Comparison of ENCODE assay signal across 24 cellular contexts in the genomic region with DNA sequence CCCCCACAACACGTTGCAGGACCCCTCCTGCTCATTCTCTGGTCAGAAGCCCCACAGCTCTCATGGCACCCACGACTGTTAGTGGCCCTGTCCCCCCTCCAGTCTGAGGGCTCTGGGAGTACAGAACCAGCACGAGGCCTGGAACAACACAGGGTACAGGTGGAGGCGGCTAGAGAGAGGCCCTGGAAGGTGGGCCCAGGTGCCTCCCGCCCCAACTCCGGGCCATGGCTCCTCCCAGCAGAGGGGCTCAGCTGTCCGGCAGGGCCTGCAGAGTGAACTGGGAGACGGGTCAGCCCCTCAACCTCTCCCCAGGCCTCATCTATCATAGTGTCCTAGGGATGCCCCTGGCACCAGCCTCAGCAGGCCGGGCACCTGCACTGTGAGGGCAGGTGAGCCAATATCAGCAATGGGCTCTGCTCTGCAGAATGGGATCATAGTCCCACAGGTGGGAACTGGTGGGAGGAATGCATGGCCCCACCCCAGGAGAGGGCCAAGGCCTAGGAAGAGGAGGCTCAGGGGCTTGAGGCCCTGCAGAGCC. TPM values are rescaled to one million over a fixed set of nuclear protein-coding genes. Genes with fewer than 3 reads are reported as not detected.
DNase-seq lines count a peak whose midpoint lies in the region; ATAC-seq and TF ChIP-seq lines count a peak whose summit lies in the region.
"Had no signal": no experiment of that assay in that cellular context is flagged by ENCODE, and none has a peak within 500 bp of the region (broad histone marks: within the 10 kb centered on the region; RNA-seq: fewer than 3 reads in every experiment).

No MANE protein-coding gene starts in this region.

- no peaks in the 10 kb centered on the region for H3K27me3 Mint-ChIP-seq in endodermal cell (ENCODE audit: insufficient read depth)
- H3K27me3 Mint-ChIP-seq: activated naive CD8-positive, alpha-beta T cell treated with anti-CD3 and anti-CD28 coated beads, Interleukin-2, amount 50 U/mL, for 24 hours had no signal

- DNase-seq in activated effector memory CD4-positive, alpha-beta T cell treated with anti-CD3 and anti-CD28 coated beads, Interleukin-2, amount 50 U/mL, for 16 hours = peak; percentile 52
- no peak for DNase-seq in activated effector memory CD4-positive, alpha-beta T cell treated with Interleukin-2 at 50 U/mL for 16 hours
- DNase-seq in GM03348 (ENCODE audit: low spot score) (peak; percentile 1), endodermal cell (peak; percentile 26), sigmoid colon (peak; percentile 58), NCI-H2029 (lab: John Stamatoyannopoulos, UW) (no peak), NCI-H69 (lab: John Stamatoyannopoulos, UW) (no peak)
- DNase-seq: activated naive CD8-positive, alpha-beta T cell treated with anti-CD3 and anti-CD28 coated beads, Interleukin-2, amount 50 U/mL, for 24 hours; effector CD4-positive, alpha-beta T cell; foreskin keratinocyte; hypothalamus; mammary epithelial cell; NCI-H1436 treated with DMSO at 0.1 percent for 48 hours; NCI-H524 had no signal

- no peak for ATAC-seq in HG03175 (IDR thresholded peaks at IDR 0.05; ENCODE audit: unreplicated experiment)
- ATAC-seq: activated naive CD8-positive, alpha-beta T cell treated with anti-CD3 and anti-CD28 coated beads, Interleukin-2, amount 50 U/mL, for 24 hours; foreskin keratinocyte; K562 had no signal

- WGBS in endodermal cell (ENCODE audit: insufficient coverage in 1 of 2, insufficient read length in 1 of 2), 2 experiments = 86 to 100% methylated on average over 2 to 9 of the region's 9 CpGs
- 87% methylated on average over 9 of the region's 9 CpGs for WGBS in sigmoid colon, 2 donors

- intact Hi-C loops in sigmoid colon (cut with DNase I) = no loop called here

- no peak for TF ChIP-seq EP300 in sigmoid colon (IDR thresholded peaks at IDR 0.05)

- H3K36me3 Mint-ChIP-seq in endodermal cell (ENCODE audit: low read depth) = no peaks in the 10 kb centered on the region

- H3K9ac ChIP-seq in endodermal cell (ENCODE audit: extremely low read depth, low read length, poor library complexity, severe bottlenecking) = no peak overlapping the region
- H3K9ac ChIP-seq: BLaER1 treated with 17β-estradiol and CSF1 and Interleukin-3, amounts not matched to agents 10 nM and 100 nM had no signal

- TF ChIP-seq POLR2A in sigmoid colon (IDR thresholded peaks at IDR 0.05) = no peak

- no peaks in the 10 kb centered on the region for H3K27me3 ChIP-seq in endodermal cell (ENCODE audit: control insufficient read depth, insufficient read depth, low read length, poor library complexity, severe bottlenecking)
- no peaks in the 10 kb centered on the region for H3K27me3 ChIP-seq in sigmoid colon
- H3K27me3 ChIP-seq: BLaER1 treated with 17β-estradiol and CSF1 and Interleukin-3, amounts not matched to agents 10 nM and 100 nM; foreskin keratinocyte; neutrophil had no signal

- no peak overlapping the region for H3K27ac Mint-ChIP-seq in endodermal cell
- H3K27ac Mint-ChIP-seq: activated naive CD8-positive, alpha-beta T cell treated with anti-CD3 and anti-CD28 coated beads, Interleukin-2, amount 50 U/mL, for 24 hours; activated T-helper 1 cell treated with anti-CD3 and anti-CD28 coated beads, Interleukin-12 subunit alpha, Interleukin-12 subunit beta, Interleukin-2, Interleukin-4 antibody, amounts not matched to agents 30 ng/mL and 10 ng/mL and 1 ng/mL, durations not matched to agents 14 hours and 24 hours and 36 hours had no signal

- H3K36me3 ChIP-seq in endodermal cell (ENCODE audit: control insufficient read depth, insufficient read depth, low read length) (no peaks in the 10 kb centered on the region), sigmoid colon (no peaks in the 10 kb centered on the region)
- H3K36me3 ChIP-seq: BLaER1 treated with 17β-estradiol and CSF1 and Interleukin-3, amounts not matched to agents 10 nM and 100 nM; neutrophil had no signal

- H3K9me3 Mint-ChIP-seq in endodermal cell = peaks cover 19% of the 10 kb centered on the region

- TF ChIP-seq CTCF in endodermal cell (conservative IDR thresholded peaks at IDR 0.05) = no peak
- TF ChIP-seq CTCF in sigmoid colon (IDR thresholded peaks at IDR 0.05) = no peak

- no peak overlapping the region for H3K27ac ChIP-seq in endodermal cell (ENCODE audit: low read depth, low read length)
- no peak overlapping the region for H3K27ac ChIP-seq in sigmoid colon
- H3K27ac ChIP-seq: BLaER1 treated with 17β-estradiol and CSF1 and Interleukin-3, amounts not matched to agents 10 nM and 100 nM; foreskin keratinocyte; neutrophil; VCaP had no signal

- H3K4me1 ChIP-seq in endodermal cell (ENCODE audit: control insufficient read depth, insufficient read depth, low read length) (no peaks in the 10 kb centered on the region), sigmoid colon (no peaks in the 10 kb centered on the region)
- H3K4me1 ChIP-seq: BLaER1 treated with 17β-estradiol and CSF1 and Interleukin-3, amounts not matched to agents 10 nM and 100 nM; foreskin keratinocyte had no signal

- peaks cover 12% of the 10 kb centered on the region for H3K9me3 ChIP-seq in endodermal cell (ENCODE audit: control insufficient read depth, low read length)
- peaks cover 0 to 15% (median 0%) of the 10 kb centered on the region in 4 donors for H3K9me3 ChIP-seq in sigmoid colon
- H3K9me3 ChIP-seq: neutrophil had no signal

- H3K4me1 Mint-ChIP-seq in endodermal cell = no peaks in the 10 kb centered on the region

- H3K4me3 ChIP-seq in endodermal cell (ENCODE audit: low read length) (no peak overlapping the region), sigmoid colon (no peak overlapping the region)
- H3K4me3 ChIP-seq: BLaER1 treated with 17β-estradiol and CSF1 and Interleukin-3, amounts not matched to agents 10 nM and 100 nM; K562 had no signal

- no peak overlapping the region for H3K4me3 Mint-ChIP-seq in endodermal cell
- H3K4me3 Mint-ChIP-seq: activated naive CD8-positive, alpha-beta T cell treated with anti-CD3 and anti-CD28 coated beads, Interleukin-2, amount 50 U/mL, for 24 hours; activated T-helper 1 cell treated with anti-CD3 and anti-CD28 coated beads, Interleukin-12 subunit alpha, Interleukin-12 subunit beta, Interleukin-2, Interleukin-4 antibody, amounts not matched to agents 30 ng/mL and 10 ng/mL and 1 ng/mL, durations not matched to agents 14 hours and 24 hours and 36 hours; T-helper 2 cell treated with Interferon-gamma antibody and Interleukin-4, amounts not matched to agents 5 μg/mL and 100 μg/mL, for 36 hours had no signal

RNA-seq across cellular contexts. Expression of a gene that starts 58.6 kb away (rescaled TPM):
- total RNA-seq in endodermal cell = under 1 TPM in 1 of 2 donors, not detected in 1; 0.35 TPM
- 2.9 TPM for polyA plus RNA-seq in endodermal cell (2013, experiment 1 of 2)
- 2.2 TPM for polyA plus RNA-seq in endodermal cell (2013, experiment 2 of 2)
- total RNA-seq in sigmoid colon = not detected
- polyA plus RNA-seq in sigmoid colon = under 1 TPM in 1 of 3 donors, not detected in 2; 0.23 TPM
- total RNA-seq: cerebellum, foreskin keratinocyte, mammary epithelial cell, urinary bladder had no signal
- polyA plus RNA-seq: foreskin keratinocyte, K562, keratinocyte, urinary bladder had no signal

Comparison
In these comparisons a context has a peak if more than half of its experiments do, and no peak if none do; other contexts are left out.
1. DNase-seq: peak in activated effector memory CD4-positive, alpha-beta T cell treated with anti-CD3 and anti-CD28 coated beads, Interleukin-2, amount 50 U/mL, for 16 hours (single experiment), GM03348 (single experiment), endodermal cell (single experiment) and sigmoid colon (single experiment); none in activated effector memory CD4-positive, alpha-beta T cell treated with Interleukin-2 at 50 U/mL for 16 hours (single experiment), NCI-H2029 (single experiment) and NCI-H69 (single experiment).